12 cellular contexts compared by ENCODE assay signal in the genomic region with DNA sequence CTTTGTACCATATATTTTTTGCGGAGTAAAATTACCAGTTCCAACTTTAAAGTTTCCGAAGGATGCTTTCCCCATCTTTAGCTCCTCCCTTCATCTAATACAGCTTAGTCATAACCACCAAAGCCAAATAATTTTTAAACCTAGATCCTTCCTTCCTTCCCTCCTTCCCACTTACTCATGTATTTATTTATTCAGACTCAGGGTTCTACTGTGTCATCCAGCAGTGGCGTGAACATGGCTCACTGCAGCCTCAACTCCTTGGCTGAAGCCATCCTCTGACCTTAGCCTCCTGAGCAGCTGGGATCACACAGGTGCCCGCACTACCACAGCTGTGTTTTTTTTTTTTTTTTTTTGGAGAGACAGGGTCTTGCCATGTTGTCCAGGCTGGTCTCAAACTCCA. TPM values are rescaled to one million over a fixed set of nuclear protein-coding genes. Genes with fewer than 3 reads are reported as not detected.
DNase-seq lines count a peak whose midpoint lies in the region; ATAC-seq and TF ChIP-seq lines count a peak whose summit lies in the region.
"Had no signal": no experiment of that assay in that cellular context is flagged by ENCODE, and none has a peak within 500 bp of the region (broad histone marks: within the 10 kb centered on the region; RNA-seq: fewer than 3 reads in every experiment).

No MANE protein-coding gene starts in this region.

- H3K4me3 ChIP-seq in adipocyte (ENCODE audit: low read length) (no peak overlapping the region), BE2C (ENCODE audit: low read depth, low read length) (no peak overlapping the region)
- H3K4me3 ChIP-seq: colonic mucosa had no signal

- H3K27me3 ChIP-seq in adipocyte (replicated peaks; ENCODE audit: control insufficient read depth, insufficient read depth, low read length) (no peaks in the 10 kb centered on the region), BE2C (no peaks in the 10 kb centered on the region)
- H3K27me3 ChIP-seq: colonic mucosa had no signal

- no peak overlapping the region for H3K9ac ChIP-seq in adipocyte (ENCODE audit: low read length)

- H3K4me1 ChIP-seq in adipocyte (ENCODE audit: control insufficient read depth, insufficient read depth, low read length) (peaks cover 13% of the 10 kb centered on the region), BE2C (no peaks in the 10 kb centered on the region)
- H3K4me1 ChIP-seq: colonic mucosa had no signal

- H3K36me3 ChIP-seq in adipocyte (ENCODE audit: control insufficient read depth, insufficient read depth, low read length, severe bottlenecking) = peaks cover 21% of the 10 kb centered on the region
- H3K36me3 ChIP-seq in BE2C = no peaks in the 10 kb centered on the region
- H3K36me3 ChIP-seq: colonic mucosa had no signal

- H3K9me3 ChIP-seq in adipocyte (ENCODE audit: control insufficient read depth, low read length) = no peaks in the 10 kb centered on the region
- no peaks in the 10 kb centered on the region for H3K9me3 ChIP-seq in BE2C
- H3K9me3 ChIP-seq: colonic mucosa had no signal

- ATAC-seq in GM18870 (IDR thresholded peaks at IDR 0.05; ENCODE audit: unreplicated experiment) (no peak), HG02884 (IDR thresholded peaks at IDR 0.05; ENCODE audit: unreplicated experiment) (no peak), GM21529 (IDR thresholded peaks at IDR 0.05; ENCODE audit: unreplicated experiment) (no peak)

- TF ChIP-seq CTCF in BE2C (IDR thresholded peaks at IDR 0.05; ENCODE audit: low read depth, low read length) = no peak

- DNase-seq in AG08395 (ENCODE audit: low spot score) = peak; percentile 40
- DNase-seq in GM03348 (ENCODE audit: low spot score) = peak; percentile 55
- peak; percentile 51 for DNase-seq in adipocyte (ENCODE audit: low read depth)
- peak; percentile 89 for DNase-seq in iris pigment epithelial cell (ENCODE audit: low read depth)
- no peak for DNase-seq in BE2C
- DNase-seq: activated CD4-positive, alpha-beta T cell treated with anti-CD3 and anti-CD28 coated beads for 48 hours; colonic mucosa; head of caudate nucleus; NCI-H2029 had no signal

RNA-seq across cellular contexts. Expression of gene LPIN2, which starts 4.4 kb away (rescaled TPM):
- 3.6 TPM for polyA plus RNA-seq in BE2C (2012; ENCODE audit: insufficient read depth, insufficient read length, low read depth)
